In genomic region chr1:174021611-174022079, GRCh38 we compare ENCODE assay signal across 8 cellular contexts. TPM values are rescaled to one million over a fixed set of nuclear protein-coding genes. Genes with fewer than 3 reads are reported as not detected.
DNase-seq lines count a peak whose midpoint lies in the region; ATAC-seq and TF ChIP-seq lines count a peak whose summit lies in the region.

No MANE protein-coding gene starts in this region.

- TF ChIP-seq CTCF in DOHH2 (IDR thresholded peaks at IDR 0.05; ENCODE audit: low read depth, low read length, poor library complexity, severe bottlenecking) (no peak), HL-60 (IDR thresholded peaks at IDR 0.05; ENCODE audit: insufficient read depth, low read length) (no peak), mammary epithelial cell (conservative IDR thresholded peaks at IDR 0.05 in 1 of 2, IDR thresholded peaks at IDR 0.05 in 1 of 2; ENCODE audit: extremely low read depth in 1 of 2, insufficient read depth in 1 of 2, low read depth in 1 of 2, low read length in 2 of 2) (no peak), spleen (IDR thresholded peaks at IDR 0.05 in 8 of 11, conservative IDR thresholded peaks at IDR 0.05 in 3 of 11) (no peak)

- H3K4me3 ChIP-seq in DOHH2 (ENCODE audit: low read length) (peak overlapping the region; percentile 94), HL-60 (replicated peaks; ENCODE audit: insufficient read depth, low read length) (peak overlapping the region; percentile 87), mammary epithelial cell (replicated peaks in 1 of 3; ENCODE audit: insufficient read depth in 1 of 3, low read depth in 2 of 3, low read length in 3 of 3) (peak overlapping the region; percentile 87 to 98 (median 93)), spleen (peak overlapping the region; percentile 79 to 99 (median 90))

- peak; percentile 28 for ATAC-seq in GM21381 (IDR thresholded peaks at IDR 0.05; ENCODE audit: unreplicated experiment)

- no peaks in the 10 kb centered on the region for H3F3A ChIP-seq in DOHH2 (ENCODE audit: control insufficient read depth, insufficient read depth)

- peaks cover 24% of the 10 kb centered on the region for H4K20me1 ChIP-seq in DOHH2 (ENCODE audit: control insufficient read depth, insufficient read depth, low read depth, low read length)
- no peaks in the 10 kb centered on the region for H4K20me1 ChIP-seq in mammary epithelial cell (ENCODE audit: insufficient read depth, low read length)

- intact Hi-C loops in mammary epithelial cell (cut with micrococcal nuclease) (loop anchor here (5.0 kb wide), 2 partner anchors 136 to 154 kb away; partner anchors contain the start of genes GAS5, RABGAP1L and ZBTB37), spleen (cut with DNase I; ENCODE audit: low total_unique reads) (no loop called here)

- in situ Hi-C loops in mammary epithelial cell (cut with MboI; ENCODE audit: low sequenced_read_pairs in 2 of 2) = no loop called here

- CTCF ChIA-PET in mammary epithelial cell (lab: Charles Lee; ENCODE audit: low non-redundant PET) = no interaction called here

- H3K36me3 ChIP-seq in DOHH2 (ENCODE audit: control insufficient read depth, low read length) (peaks cover 30% of the 10 kb centered on the region), mammary epithelial cell (ENCODE audit: insufficient read depth, low read length) (no peaks in the 10 kb centered on the region), spleen (no peaks in the 10 kb centered on the region)

- H3K4me1 ChIP-seq in DOHH2 (ENCODE audit: control insufficient read depth, low read length) (peaks cover 41% of the 10 kb centered on the region), mammary epithelial cell (ENCODE audit: insufficient read depth, low read length) (peaks cover 26% of the 10 kb centered on the region), spleen (peaks cover 48 to 61% (median 59%) of the 10 kb centered on the region in 6 donors)

- no peaks in the 10 kb centered on the region for H3K9me2 ChIP-seq in DOHH2 (replicated peaks; ENCODE audit: control insufficient read depth, low read length)

- TF ChIP-seq POLR2A in spleen (IDR thresholded peaks at IDR 0.05) = no peak

- peak overlapping the region; percentile 90 for H3K9ac ChIP-seq in mammary epithelial cell (ENCODE audit: insufficient read depth, low read length)

- H3K79me2 ChIP-seq in DOHH2 (ENCODE audit: control insufficient read depth, low read length) (peaks cover 55% of the 10 kb centered on the region), mammary epithelial cell (ENCODE audit: insufficient read depth, low read length) (peaks cover 53% of the 10 kb centered on the region)

- H3K27ac ChIP-seq in DOHH2 (ENCODE audit: low read depth, low read length) = peak overlapping the region; percentile 41
- peak overlapping the region; percentile 94 for H3K27ac ChIP-seq in HL-60 (replicated peaks)
- H3K27ac ChIP-seq in mammary epithelial cell (ENCODE audit: insufficient read depth, low read depth, low read length) = peak overlapping the region; percentile 74
- H3K27ac ChIP-seq in spleen = peak overlapping the region; percentile 86 to 98 (median 95)

- WGBS in mammary epithelial cell (ENCODE audit: low coverage, missing lambda C conversion rate) = 0% methylated on average over 5 of the region's 35 CpGs
- 0 to 1% (median 1%) methylated on average over 20 to 35 of the region's 35 CpGs for WGBS in spleen, 5 donors

- H3K4me2 ChIP-seq in DOHH2 (ENCODE audit: low read length) = peak overlapping the region; percentile 76
- H3K4me2 ChIP-seq in mammary epithelial cell (ENCODE audit: insufficient read depth, low read depth, low read length) = peak overlapping the region; percentile 91

- DNase-seq in HL-60 (ENCODE audit: low read depth in 1 of 2, low spot score in 1 of 2) = peak in 1 of 2 experiments; percentile 46
- DNase-seq in T-helper 1 cell = peak; percentile 9 to 39 (median 21)
- DNase-seq in mammary epithelial cell = peak; percentile 56
- DNase-seq in iris pigment epithelial cell (ENCODE audit: low read depth) = peak; percentile 64
- DNase-seq in spleen = no peak
- no peak for DNase-seq in cortex of kidney (lab: John Stamatoyannopoulos, UW)

- no peaks in the 10 kb centered on the region for H3K9me3 ChIP-seq in DOHH2 (ENCODE audit: control insufficient read depth, insufficient read depth, low read length)
- no peaks in the 10 kb centered on the region for H3K9me3 ChIP-seq in mammary epithelial cell (replicated peaks; ENCODE audit: insufficient read depth, low read length)
- H3K9me3 ChIP-seq in spleen = no peaks in the 10 kb centered on the region

- dilution Hi-C loops in mammary epithelial cell (cut with HindIII; ENCODE audit: low sequenced_read_pairs) = no loop called here

- no TSS peak for BruUV-seq in mammary epithelial cell (replicated peaks; lab: Mats Ljungman, UMichigan)

- H3K27me3 ChIP-seq in DOHH2 (ENCODE audit: control insufficient read depth, low read length) (no peaks in the 10 kb centered on the region), HL-60 (ENCODE audit: insufficient read depth, poor library complexity, severe bottlenecking) (no peaks in the 10 kb centered on the region), mammary epithelial cell (ENCODE audit: insufficient read depth, low read length) (no peaks in the 10 kb centered on the region), spleen (replicated peaks in 1 of 7) (no peaks in the 10 kb centered on the region)

- peak overlapping the region; percentile 92 for H2AFZ ChIP-seq in mammary epithelial cell (ENCODE audit: low read depth, low read length)

RNA-seq across cellular contexts. Expression of gene RC3H1, which starts 0.5 kb away (rescaled TPM):
- total RNA-seq in mammary epithelial cell = 10 to 100 TPM; 22.0 to 36.5 TPM
- polyA plus RNA-seq in mammary epithelial cell = 12.6 TPM
- 74.3 TPM for polyA minus RNA-seq in mammary epithelial cell
- 10 to 100 TPM; 48.9 to 64.2 (median 54.6) TPM for total RNA-seq in spleen
- polyA plus RNA-seq in spleen = 1 to 10 TPM; 3.9 to 6.3 (median 4.8) TPM

Comparison
In these comparisons a context has a peak if more than half of its experiments do, and no peak if none do; other contexts are left out.
1. H3K27ac ChIP-seq: peak in every context shown above with its lines; median percentile 95 in spleen; 94 in HL-60; 74 in mammary epithelial cell; 41 in DOHH2.
2. DNase-seq: peak in T-helper 1 cell (5 of 5), mammary epithelial cell (single experiment) and iris pigment epithelial cell (single experiment); none in spleen (single experiment) and cortex of kidney (single experiment).
3. Peak in every context shown above with its lines, with median percentiles within 50 percentile points of each other: H3K4me3 ChIP-seq.